Comparison of ENCODE assay signal across 8 cellular contexts in the genomic region with DNA sequence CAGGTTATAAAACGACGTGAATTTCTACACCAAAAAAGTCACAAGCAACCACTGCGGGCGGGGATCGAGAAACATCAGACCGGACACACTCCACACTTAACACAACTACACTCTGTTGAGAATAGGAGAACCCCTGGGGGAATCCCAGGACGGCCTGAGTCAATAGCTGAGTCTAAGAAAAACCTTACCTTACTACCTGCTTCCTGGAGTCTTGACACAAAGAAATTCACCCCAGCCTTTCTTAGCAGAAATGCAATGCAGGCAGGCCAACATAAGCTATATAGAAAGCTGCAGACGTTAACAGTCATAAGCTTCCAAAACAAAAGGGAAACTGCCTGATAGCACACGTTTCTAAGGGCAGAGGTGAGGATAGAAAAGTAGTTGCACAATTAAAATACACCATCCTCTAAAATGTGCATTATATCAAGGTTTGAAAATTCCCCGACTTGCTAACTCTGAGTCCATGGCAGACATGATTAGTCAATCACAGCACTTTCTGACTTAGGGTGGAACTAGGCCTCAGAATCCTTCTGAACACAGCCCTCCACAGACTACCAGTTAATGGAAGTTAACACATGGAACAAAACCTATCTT.
DNase-seq lines count a peak whose midpoint lies in the region; ATAC-seq lines count a peak whose summit lies in the region.

No MANE protein-coding gene starts in this region.

- peaks cover 22 to 32% of the 10 kb centered on the region in 2 donors for H3K4me1 ChIP-seq in neuronal stem cell (ENCODE audit: control insufficient read depth in 2 of 2, insufficient read depth in 1 of 2, low read depth in 1 of 2, low read length in 2 of 2)

- no peak overlapping the region for H3K14ac ChIP-seq in neuronal stem cell (ENCODE audit: low read length)

- peaks cover 0 to 7% of the 10 kb centered on the region in 2 donors for H3K36me3 ChIP-seq in neuronal stem cell (replicated peaks in 1 of 2; ENCODE audit: control insufficient read depth in 2 of 2, insufficient read depth in 2 of 2, low read length in 2 of 2)

- no peaks in the 10 kb centered on the region for H3K9me3 ChIP-seq in neuronal stem cell (replicated peaks in 1 of 2; ENCODE audit: control insufficient read depth in 2 of 2, insufficient read depth in 1 of 2, low read depth in 1 of 2, low read length in 2 of 2)

- no peak overlapping the region for H3K18ac ChIP-seq in neuronal stem cell (ENCODE audit: low read length)

- H3K9ac ChIP-seq in neuronal stem cell (ENCODE audit: low read depth, low read length, poor library complexity), result no peak overlapping the region

- no peak overlapping the region for H2BK5ac ChIP-seq in neuronal stem cell (ENCODE audit: low read length)

- H3K4ac ChIP-seq in neuronal stem cell (ENCODE audit: low read length), result no peak overlapping the region

- DNase-seq in activated CD8-positive, alpha-beta memory T cell treated with anti-CD3 and anti-CD28 coated beads, Interleukin-2, amount 50 U/mL, for 24 hours (ENCODE audit: extremely low read depth), result peak; percentile 44
- DNase-seq in neuronal stem cell (ENCODE audit: low spot score) (no peak), COLO668 (lab: John Stamatoyannopoulos, UW; ENCODE audit: unreplicated experiment) (no peak), DMS79 (lab: John Stamatoyannopoulos, UW) (no peak), NCI-H128 (lab: John Stamatoyannopoulos, UW; ENCODE audit: unreplicated experiment) (no peak), NCI-H1092 (lab: John Stamatoyannopoulos, UW) (no peak)

- ATAC-seq in GM19043 (IDR thresholded peaks at IDR 0.05; ENCODE audit: low read depth, unreplicated experiment), result peak; percentile 55
- ATAC-seq in HG03159 (IDR thresholded peaks at IDR 0.05; ENCODE audit: unreplicated experiment), result peak; percentile 52

- no peak overlapping the region for H2BK15ac ChIP-seq in neuronal stem cell (ENCODE audit: low read length)

- H2AFZ ChIP-seq in neuronal stem cell (ENCODE audit: low read length), result no peak overlapping the region

- H3K4me2 ChIP-seq in neuronal stem cell (ENCODE audit: insufficient read depth, low read length, poor library complexity, severe bottlenecking), result no peak overlapping the region

- no peak overlapping the region for H4K91ac ChIP-seq in neuronal stem cell (ENCODE audit: low read depth, low read length, poor library complexity)

- H2BK12ac ChIP-seq in neuronal stem cell (ENCODE audit: low read length), result no peak overlapping the region

- peak overlapping the region; percentile 59 for H3K27ac ChIP-seq in neuronal stem cell (replicated peaks; ENCODE audit: low read length)

- H2AK5ac ChIP-seq in neuronal stem cell (ENCODE audit: low read depth, low read length), result no peak overlapping the region

- no peak overlapping the region for H2BK120ac ChIP-seq in neuronal stem cell (ENCODE audit: low read depth, low read length)

- H3K4me3 ChIP-seq in neuronal stem cell (ENCODE audit: low read length in 2 of 2), result no peak overlapping the region

- peaks cover 6% of the 10 kb centered on the region for H3K79me1 ChIP-seq in neuronal stem cell (ENCODE audit: low read depth, low read length)

- no peaks in the 10 kb centered on the region for H3K27me3 ChIP-seq in neuronal stem cell (ENCODE audit: control insufficient read depth in 3 of 3, insufficient read depth in 3 of 3, low read depth in 1 of 3, low read length in 3 of 3)

- WGBS in neuronal stem cell (ENCODE audit: extremely low coverage in 2 of 2, insufficient read length in 2 of 2, insufficient replicate concordance in 1 of 2), 2 donors, result no CpG with 5 or more reads among the region's 10 CpGs

- no peak overlapping the region for H3K23ac ChIP-seq in neuronal stem cell (ENCODE audit: low read depth, low read length, poor library complexity)

- no peak overlapping the region for H4K8ac ChIP-seq in neuronal stem cell (ENCODE audit: low read depth, low read length)
